8 cellular contexts compared by ENCODE assay signal in the genomic region with DNA sequence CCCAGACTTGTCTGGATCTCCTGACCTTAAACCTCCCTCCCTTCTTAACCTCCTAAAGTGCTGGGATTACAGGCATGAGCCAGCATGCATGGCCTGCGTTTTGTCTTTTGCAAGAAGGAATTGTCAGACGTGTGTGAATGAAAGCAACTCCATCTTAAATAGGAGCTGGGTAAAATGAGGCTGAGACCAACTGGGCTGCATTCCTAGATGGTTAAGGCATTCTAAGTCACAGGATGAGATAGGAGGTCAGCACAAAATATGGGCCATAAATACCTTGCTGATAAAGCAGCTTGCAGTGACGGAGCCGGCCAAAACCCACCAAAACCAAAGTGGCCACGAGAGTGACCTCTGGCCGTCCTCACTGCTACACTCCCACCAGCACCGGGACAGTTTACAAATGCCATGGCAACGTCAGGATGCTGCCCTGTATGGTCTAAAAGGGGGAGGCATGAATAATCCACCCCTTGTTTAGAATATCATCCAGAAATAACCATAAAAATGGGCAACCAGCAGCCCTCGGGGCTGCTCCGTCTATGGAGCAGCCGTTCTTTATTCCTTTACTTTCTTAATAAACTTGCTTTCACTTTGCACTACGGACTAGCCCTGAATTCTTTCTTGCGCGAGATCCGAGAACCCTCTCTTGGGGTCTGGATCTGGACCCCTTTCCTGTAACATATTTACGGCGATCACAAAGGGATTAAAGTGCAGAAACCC. TPM values are rescaled to one million over a fixed set of nuclear protein-coding genes. Genes with fewer than 3 reads are reported as not detected.
DNase-seq lines count a peak whose midpoint lies in the region; ATAC-seq and TF ChIP-seq lines count a peak whose summit lies in the region.
"Had no signal": no experiment of that assay in that cellular context is flagged by ENCODE, and none has a peak within 500 bp of the region (broad histone marks: within the 10 kb centered on the region; RNA-seq: fewer than 3 reads in every experiment).

No MANE protein-coding gene starts in this region.

- intact Hi-C loops in activated CD8-positive, alpha-beta T cell treated with anti-CD3 and anti-CD28 coated beads for 36 hours (cut with micrococcal nuclease): no loop called here
- intact Hi-C loops in spleen (cut with DNase I; ENCODE audit: low total_unique reads): no loop called here

- no peaks in the 10 kb centered on the region for H3K36me3 ChIP-seq in spleen

- H3K27me3 Mint-ChIP-seq in activated CD8-positive, alpha-beta T cell treated with anti-CD3 and anti-CD28 coated beads for 36 hours: peaks cover 17% of the 10 kb centered on the region

- peak overlapping the region in 5 of 8 donors; percentile 13 to 54 (median 17) for H3K27ac ChIP-seq in spleen

- no peaks in the 10 kb centered on the region for H3K9me3 ChIP-seq in spleen

- DNase-seq in HFF-Myc (ENCODE audit: extremely low read depth, low read depth) (no peak), iris pigment epithelial cell (ENCODE audit: low read depth) (peak; percentile 20), spleen (no peak)
- no peak for DNase-seq in activated CD8-positive, alpha-beta T cell treated with anti-CD3 and anti-CD28 coated beads for 36 hours
- DNase-seq in activated CD8-positive, alpha-beta memory T cell treated with anti-CD3 and anti-CD28 coated beads, Interleukin-2, amount 50 U/mL, for 4 hours: no peak

- POLR2A ChIA-PET in activated CD8-positive, alpha-beta T cell treated with anti-CD3 and anti-CD28 coated beads for 36 hours (lab: Charles Lee): interaction anchor here (1.4 kb wide), 1 partner anchor 9 kb away, joined by 4 read pairs; no protein-coding TSS in a partner anchor

- H3K4me3 ChIP-seq in HFF-Myc (replicated peaks; ENCODE audit: low read depth, low read length) (peak overlapping the region; percentile 41), spleen (peak overlapping the region in 6 of 8 donors; percentile 16 to 58 (median 24))

- TF ChIP-seq CTCF in HFF-Myc (IDR thresholded peaks at IDR 0.05; ENCODE audit: low read depth, low read length, missing control alignments) (no peak), spleen (IDR thresholded peaks at IDR 0.05 in 8 of 11, conservative IDR thresholded peaks at IDR 0.05 in 3 of 11) (no peak)
- TF ChIP-seq CTCF in activated CD8-positive, alpha-beta T cell treated with anti-CD3 and anti-CD28 coated beads for 36 hours (IDR thresholded peaks at IDR 0.05): no peak

- no peaks in the 10 kb centered on the region for H3K36me3 Mint-ChIP-seq in activated CD8-positive, alpha-beta T cell treated with anti-CD3 and anti-CD28 coated beads for 36 hours (ENCODE audit: low read depth)

- peaks cover 0 to 15% (median 0%) of the 10 kb centered on the region in 7 donors for H3K27me3 ChIP-seq in spleen (replicated peaks in 1 of 7)

- TF ChIP-seq POLR2A in spleen (IDR thresholded peaks at IDR 0.05): no peak

- CTCF ChIA-PET in activated CD8-positive, alpha-beta T cell treated with anti-CD3 and anti-CD28 coated beads for 36 hours (lab: Charles Lee): no interaction called here

- ATAC-seq in activated CD8-positive, alpha-beta T cell treated with anti-CD3 and anti-CD28 coated beads for 36 hours: no peak
- ATAC-seq in GM19455 (IDR thresholded peaks at IDR 0.05; ENCODE audit: unreplicated experiment) (no peak), GM18511 (IDR thresholded peaks at IDR 0.05; ENCODE audit: unreplicated experiment) (no peak)
- ATAC-seq: activated T-helper 17 cell treated with anti-CD3 and anti-CD28 coated beads, Interleukin-2, amount 50 U/mL, for 72 hours had no signal

- H3K4me1 ChIP-seq in spleen: no peaks in the 10 kb centered on the region

- H3K4me1 Mint-ChIP-seq in activated CD8-positive, alpha-beta T cell treated with anti-CD3 and anti-CD28 coated beads for 36 hours (ENCODE audit: low read depth): no peaks in the 10 kb centered on the region
- H3K4me1 Mint-ChIP-seq: activated T-helper 17 cell treated with anti-CD3 and anti-CD28 coated beads, Interleukin-2, amount 50 U/mL, for 72 hours had no signal

- WGBS in spleen, 5 donors: 55 to 70% (median 63%) methylated on average over 16 to 17 of the region's 17 CpGs

- H3K27ac Mint-ChIP-seq in activated CD8-positive, alpha-beta T cell treated with anti-CD3 and anti-CD28 coated beads for 36 hours: no peak overlapping the region
- H3K27ac Mint-ChIP-seq: activated T-helper 17 cell treated with anti-CD3 and anti-CD28 coated beads, Interleukin-2, amount 50 U/mL, for 72 hours had no signal

- peak overlapping the region; percentile 27 for H3K4me3 Mint-ChIP-seq in activated CD8-positive, alpha-beta T cell treated with anti-CD3 and anti-CD28 coated beads for 36 hours
- H3K4me3 Mint-ChIP-seq: activated T-helper 17 cell treated with anti-CD3 and anti-CD28 coated beads, Interleukin-2, amount 50 U/mL, for 72 hours had no signal

- H3K9me3 Mint-ChIP-seq in activated CD8-positive, alpha-beta T cell treated with anti-CD3 and anti-CD28 coated beads for 36 hours: no peaks in the 10 kb centered on the region
- H3K9me3 Mint-ChIP-seq: activated T-helper 17 cell treated with anti-CD3 and anti-CD28 coated beads, Interleukin-2, amount 50 U/mL, for 72 hours had no signal

RNA-seq across cellular contexts. Expression of a gene that starts 41.2 kb away (rescaled TPM):
- total RNA-seq in activated CD8-positive, alpha-beta T cell treated with anti-CD3 and anti-CD28 coated beads for 36 hours: under 1 TPM; 0.25 to 0.78 TPM
- total RNA-seq in spleen: 10 to 100 TPM; 29.2 to 54.1 (median 39.0) TPM
- polyA plus RNA-seq in spleen: 1 to 10 TPM; 3.2 to 4.5 (median 3.7) TPM

Comparison
In these comparisons a context has a peak if more than half of its experiments do, and no peak if none do; other contexts are left out.
1. RNA of a gene that starts 41.2 kb away (total RNA-seq): 29.2 to 54.1 TPM in spleen; 0.25 to 0.78 TPM in activated CD8-positive, alpha-beta T cell treated with anti-CD3 and anti-CD28 coated beads for 36 hours; every median in the first group is over 10 times any median in the second.